Comparison of ENCODE assay signal across 1 cellular context in genomic region chr17:72169823-72170222, GRCh38.
TF ChIP-seq lines count a peak whose summit lies in the region.

No MANE protein-coding gene starts in this region.

TF ChIP-seq in HEK293, 187 proteins besides CTCF, POLR2A, EP300 and RAD21 (continued from another document):
- TF ChIP-seq PATZ1 (tag by site-specific recombination; IDR thresholded peaks at IDR 0.05) (no peak), IKZF3 (tag by site-specific recombination; IDR thresholded peaks at IDR 0.05) (no peak), PRDM1 (tag by site-specific recombination; IDR thresholded peaks at IDR 0.05) (0 out of 2 replicates have a peak, but pooled peaks have one; percentile 24), ZNF211 (tag by site-specific recombination; IDR thresholded peaks at IDR 0.05; ENCODE audit: low read depth) (no peak), ZBTB10 (tag by site-specific recombination; IDR thresholded peaks at IDR 0.05) (no peak)
